ENCODE assay signal across 1 cellular context in the genomic region with DNA sequence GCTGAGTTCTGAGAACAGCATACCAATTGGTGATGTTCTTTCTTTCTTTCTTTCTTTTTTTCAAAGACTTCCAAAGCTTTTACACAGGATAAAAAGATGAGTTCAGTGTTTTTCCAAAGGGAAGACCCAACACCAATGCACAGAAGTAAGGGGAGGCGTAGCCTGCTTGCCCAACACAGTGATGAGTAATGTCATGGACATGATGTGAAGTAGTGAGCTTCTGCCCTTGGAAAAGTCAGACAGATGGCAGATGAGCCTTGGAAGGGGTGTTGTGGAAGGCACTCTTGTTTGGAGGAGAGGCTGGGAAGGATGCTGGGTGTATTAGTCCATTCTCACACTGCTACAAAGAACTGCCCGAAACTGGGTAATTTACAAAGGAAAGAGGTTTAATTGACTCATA.
TF ChIP-seq lines count a peak whose summit lies in the region.

No MANE protein-coding gene starts in this region.

TF ChIP-seq in A549, 52 proteins besides CTCF, POLR2A, EP300 and RAD21 (continued from another document):
- TF ChIP-seq, protein P1, sequence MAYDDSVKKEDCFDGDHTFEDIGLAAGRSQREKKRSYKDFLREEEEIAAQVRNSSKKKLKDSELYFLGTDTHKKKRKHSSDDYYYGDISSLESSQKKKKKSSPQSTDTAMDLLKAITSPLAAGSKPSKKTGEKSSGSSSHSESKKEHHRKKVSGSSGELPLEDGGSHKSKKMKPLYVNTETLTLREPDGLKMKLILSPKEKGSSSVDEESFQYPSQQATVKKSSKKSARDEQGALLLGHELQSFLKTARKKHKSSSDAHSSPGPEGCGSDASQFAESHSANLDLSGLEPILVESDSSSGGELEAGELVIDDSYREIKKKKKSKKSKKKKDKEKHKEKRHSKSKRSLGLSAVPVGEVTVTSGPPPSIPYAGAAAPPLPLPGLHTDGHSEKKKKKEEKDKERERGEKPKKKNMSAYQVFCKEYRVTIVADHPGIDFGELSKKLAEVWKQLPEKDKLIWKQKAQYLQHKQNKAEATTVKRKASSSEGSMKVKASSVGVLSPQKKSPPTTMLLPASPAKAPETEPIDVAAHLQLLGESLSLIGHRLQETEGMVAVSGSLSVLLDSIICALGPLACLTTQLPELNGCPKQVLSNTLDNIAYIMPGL (CRISPR knock-in tag; IDR thresholded peaks at IDR 0.05; ENCODE audit: borderline replicate concordance): no peak
- TF ChIP-seq MYC (IDR thresholded peaks at IDR 0.05; ENCODE audit: borderline replicate concordance, low read length) (no peak), MAFK (IDR thresholded peaks at IDR 0.05; ENCODE audit: partially characterized antibody) (no peak)
- TF ChIP-seq, protein P2, sequence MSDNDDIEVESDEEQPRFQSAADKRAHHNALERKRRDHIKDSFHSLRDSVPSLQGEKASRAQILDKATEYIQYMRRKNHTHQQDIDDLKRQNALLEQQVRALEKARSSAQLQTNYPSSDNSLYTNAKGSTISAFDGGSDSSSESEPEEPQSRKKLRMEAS (IDR thresholded peaks at IDR 0.05): no peak
